ENCODE assay signal across 8 cellular contexts in the genomic region with DNA sequence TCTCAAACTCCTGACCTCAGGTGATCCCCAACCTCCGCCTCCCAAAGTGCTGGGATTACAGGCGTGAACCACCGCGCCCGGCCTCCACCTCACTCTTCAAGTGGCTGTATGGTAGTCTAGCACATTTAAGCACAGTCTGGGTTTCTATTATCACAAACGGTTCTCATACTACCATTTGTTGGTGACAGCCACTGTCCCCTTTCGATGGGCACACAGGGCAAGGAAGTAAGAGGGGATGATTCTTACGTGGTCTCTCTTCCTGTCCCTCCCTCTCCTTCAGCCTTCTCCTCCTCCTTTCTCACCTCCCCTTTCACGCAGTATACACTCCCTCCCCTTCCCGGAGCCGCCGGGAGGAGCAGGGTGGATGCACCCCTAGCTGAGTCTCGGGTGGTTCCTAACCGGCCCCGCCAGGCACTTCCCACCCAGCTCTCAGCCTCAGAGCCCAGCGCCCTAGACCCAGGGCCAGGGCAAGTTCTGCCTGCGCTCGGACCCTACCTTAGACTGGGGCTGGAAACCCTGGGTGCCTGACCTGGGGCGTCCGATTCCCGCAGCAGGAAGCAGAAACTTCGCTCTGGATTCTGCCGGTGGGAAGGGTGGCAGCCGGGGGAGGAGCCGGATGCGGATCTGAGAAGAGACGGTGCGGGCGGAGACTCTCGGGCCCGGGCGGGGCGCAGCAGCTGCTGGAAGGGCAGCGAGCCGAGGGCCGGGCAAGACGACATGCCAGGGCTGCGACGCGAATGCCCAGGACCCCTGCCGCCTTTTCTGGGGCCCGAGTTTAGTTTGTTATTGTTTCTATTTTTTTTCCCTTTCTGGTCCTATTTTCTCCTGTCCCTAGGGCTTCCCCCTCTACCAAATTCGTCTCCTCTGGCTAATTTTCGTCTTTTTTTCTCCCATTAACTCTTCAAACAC. TPM values are rescaled to one million over a fixed set of nuclear protein-coding genes. Genes with fewer than 3 reads are reported as not detected.
A peak's percentile ranks its signal among the peaks of the same experiment; 100 is the strongest.
DNase-seq lines count a peak whose midpoint lies in the region; ATAC-seq, FAIRE-seq and TF ChIP-seq lines count a peak whose summit lies in the region.

A gene (minus strand): TSS at position 626 of the 909 bp plus-strand sequence. CDS start 5,062 bp downstream, outside the sequence.

- in situ Hi-C loops in GM18951 (cut with MboI; ENCODE audit: low sequenced_read_pairs, unreplicated experiment), result no loop called here

- intact Hi-C loops in kidney (cut with DNase I), result loop anchor here (10.0 kb wide), 1 partner anchor 192 kb away; no protein-coding TSS in a partner anchor

- ATAC-seq in HG03342 (IDR thresholded peaks at IDR 0.05; ENCODE audit: unreplicated experiment), result peak; percentile 59

- no peak for TF ChIP-seq CTCF in kidney (IDR thresholded peaks at IDR 0.05; ENCODE audit: borderline replicate concordance, extremely low read depth, insufficient read depth)

- peaks cover 0 to 2% of the 10 kb centered on the region in 2 donors for H3K36me3 ChIP-seq in kidney (ENCODE audit: control insufficient read depth in 1 of 2, insufficient read depth in 2 of 2, low read length in 2 of 2)

- peak; percentile 68 for TF ChIP-seq POLR2A in GM18951 (IDR thresholded peaks at IDR 0.05; ENCODE audit: extremely low read depth, insufficient read depth, insufficient read length)

- FAIRE-seq in kidney (lab: Jason Lieb, UNC), result no peak

- H3K9me3 ChIP-seq in kidney (ENCODE audit: control insufficient read depth in 1 of 2, low read length in 2 of 2), result no peaks in the 10 kb centered on the region

- H3K9ac ChIP-seq in kidney (ENCODE audit: low read length in 2 of 2), result peak within 1 kb of the TSS; percentile 57 to 89

- peak; percentile 91 for DNase-seq in AG08395 (ENCODE audit: low spot score)
- DNase-seq in NCI-H446 treated with DMSO at 0.1 percent for 48 hours (lab: John Stamatoyannopoulos, UW), result peak; percentile 72
- DNase-seq in activated CD4-positive, alpha-beta T cell treated with anti-CD3 and anti-CD28 coated beads for 1 hour, result peak; percentile 55
- DNase-seq in cerebellum (ENCODE audit: low spot score), result peak; percentile 77
- DNase-seq in kidney, result peak; percentile 96
- DNase-seq in stimulated activated CD4-positive, alpha-beta T cell treated with anti-CD3 and anti-CD28 coated beads, Interleukin-12 subunit alpha, Interleukin-12 subunit beta, amount 100 ng/mL, for 48 hours (ENCODE audit: low read depth in 2 of 3, low spot score in 1 of 3), result peak; percentile 57 to 77 (median 58)

- peaks cover 0 to 9% of the 10 kb centered on the region in 2 donors for H3K4me1 ChIP-seq in kidney (ENCODE audit: control insufficient read depth in 1 of 2, insufficient read depth in 1 of 2, low read depth in 1 of 2, low read length in 2 of 2)

- peak within 1 kb of the TSS; percentile 95 to 99 for H3K27ac ChIP-seq in kidney (ENCODE audit: low read depth in 2 of 2, low read length in 2 of 2)

- peak within 1 kb of the TSS; percentile 70 to 98 for H3K4me3 ChIP-seq in kidney (ENCODE audit: low read length in 2 of 2)

RNA-seq across cellular contexts. Expression of the gene that starts here (rescaled TPM):
- total RNA-seq in cerebellum (10.3 TPM), kidney (45.2 TPM)
- polyA plus RNA-seq in kidney (ENCODE audit: insufficient read depth, low read depth, low replicate concordance), result 11.2 TPM

Comparison
In these comparisons a context has a peak if more than half of its experiments do, and no peak if none do; other contexts are left out.
1. Peak in every context shown above with its lines: DNase-seq, ATAC-seq, H3K4me3 ChIP-seq and H3K27ac ChIP-seq.